Comparison of ENCODE assay signal across 12 cellular contexts in genomic region chr14:59482120-59482434, GRCh38. TPM values are rescaled to one million over a fixed set of nuclear protein-coding genes. Genes with fewer than 3 reads are reported as not detected.
DNase-seq lines count a peak whose midpoint lies in the region; ATAC-seq, FAIRE-seq and TF ChIP-seq lines count a peak whose summit lies in the region.
"Had no signal": no experiment of that assay in that cellular context is flagged by ENCODE, and none has a peak within 500 bp of the region (broad histone marks: within the 10 kb centered on the region; RNA-seq: fewer than 3 reads in every experiment).

No MANE protein-coding gene starts in this region.

- H3K36me3 ChIP-seq in SK-N-SH (replicated peaks in 1 of 2; ENCODE audit: control insufficient read depth in 1 of 2, insufficient read depth in 2 of 2, low read length in 1 of 2) (peaks cover 31 to 34% of the 10 kb centered on the region in 2 experiments), small intestine (ENCODE audit: control insufficient read depth in 2 of 2, insufficient read depth in 2 of 2, low read length in 2 of 2) (peaks cover 0 to 2% of the 10 kb centered on the region in 2 donors)
- H3K36me3 ChIP-seq: ovary had no signal

- H3K9ac ChIP-seq in SK-N-SH = peak overlapping the region; percentile 95

- TF ChIP-seq CTCF in SK-N-SH (IDR thresholded peaks at IDR 0.05) (no peak), WI38 (IDR thresholded peaks at IDR 0.05; ENCODE audit: low read depth, low read length) (no peak), fibroblast of mammary gland (conservative IDR thresholded peaks at IDR 0.05; ENCODE audit: control insufficient read depth, insufficient read depth, low read depth, low read length) (no peak), GM10248 (IDR thresholded peaks at IDR 0.05; ENCODE audit: control extremely low read depth, extremely low read depth, low read depth, missing control alignments) (no peak)

- H3F3A ChIP-seq in SK-N-SH (replicated peaks; ENCODE audit: insufficient read depth) = peaks cover 26% of the 10 kb centered on the region

- H3K4me1 Mint-ChIP-seq in stimulated activated naive CD8-positive, alpha-beta T cell treated with anti-CD3 and anti-CD28 coated beads, Interleukin-15, amount 100 ng/mL, for 72 hours = peaks cover 43% of the 10 kb centered on the region

- H3K9me2 ChIP-seq in SK-N-SH = no peaks in the 10 kb centered on the region

- H4K20me1 ChIP-seq in SK-N-SH (ENCODE audit: insufficient read depth) = 0 out of 2 replicates have a peak, but pooled peaks cover 4% of the 10 kb centered on the region

- H3K27me3 Mint-ChIP-seq in stimulated activated naive CD8-positive, alpha-beta T cell treated with anti-CD3 and anti-CD28 coated beads, Interleukin-15, amount 100 ng/mL, for 72 hours = no peaks in the 10 kb centered on the region

- no peak for ATAC-seq in SK-N-SH treated with all-trans-retinoic acid at 6 μM for 48 hours
- no peak for ATAC-seq in stimulated activated naive CD8-positive, alpha-beta T cell treated with anti-CD3 and anti-CD28 coated beads, Interleukin-15, amount 100 ng/mL, for 72 hours

- peak overlapping the region in 1 of 2 donors; percentile 93 for H3K27ac Mint-ChIP-seq in stimulated activated naive CD8-positive, alpha-beta T cell treated with anti-CD3 and anti-CD28 coated beads, Interleukin-15, amount 100 ng/mL, for 72 hours

- FAIRE-seq in small intestine (lab: Jason Lieb, UNC) = no peak
- FAIRE-seq: A204.1 had no signal

- DNase-seq in SK-N-SH (no peak), fibroblast of mammary gland (ENCODE audit: low read depth) (no peak), GM10248 (ENCODE audit: extremely low spot score) (no peak), small intestine (no peak)
- no peak for DNase-seq in stimulated activated naive CD8-positive, alpha-beta T cell treated with anti-CD3 and anti-CD28 coated beads, Interleukin-15, amount 100 ng/mL, for 72 hours
- no peak for DNase-seq in activated CD4-positive, CD25-positive, alpha-beta regulatory T cell (lab: John Stamatoyannopoulos, UW)
- DNase-seq: activated effector memory CD4-positive, alpha-beta T cell treated with anti-CD3 and anti-CD28 coated beads, Interleukin-2, amount 50 U/mL, for 16 hours; NCI-H2081 had no signal

- H2AFZ ChIP-seq in SK-N-SH (ENCODE audit: low read depth) = no peak overlapping the region

- H3K27ac ChIP-seq in SK-N-SH (ENCODE audit: low read depth in 2 of 2, low read length in 1 of 2) (peak overlapping the region; percentile 97 to 99), small intestine (ENCODE audit: low read depth in 1 of 2, low read length in 1 of 2) (peak overlapping the region in 1 of 2 donors; percentile 28)

- H3K9me3 ChIP-seq in SK-N-SH (no peaks in the 10 kb centered on the region), small intestine (ENCODE audit: control insufficient read depth, low read depth) (no peaks in the 10 kb centered on the region)
- H3K9me3 ChIP-seq: ovary had no signal

- TF ChIP-seq RAD21 in SK-N-SH (IDR thresholded peaks at IDR 0.05; ENCODE audit: low read length) = no peak

- no peak for TF ChIP-seq EP300 in SK-N-SH (IDR thresholded peaks at IDR 0.05; ENCODE audit: borderline replicate concordance in 1 of 2, low read depth in 1 of 2, low read length in 1 of 2)

- H3K4me1 ChIP-seq in SK-N-SH (ENCODE audit: control insufficient read depth in 1 of 2, insufficient read depth in 2 of 2, low read depth in 1 of 2, low read length in 1 of 2) (peaks cover 12 to 26% of the 10 kb centered on the region in 2 experiments; a peak in 3 of 4 replicates), small intestine (ENCODE audit: control insufficient read depth in 2 of 2, insufficient read depth in 1 of 2, low read depth in 1 of 2, low read length in 1 of 2) (peaks cover 6 to 26% of the 10 kb centered on the region in 2 donors)

- H3K4me2 ChIP-seq in SK-N-SH = peak overlapping the region; percentile 77

- peaks cover 94% of the 10 kb centered on the region for H3K79me2 ChIP-seq in SK-N-SH (ENCODE audit: insufficient read depth)

- no peaks in the 10 kb centered on the region for H3K27me3 ChIP-seq in SK-N-SH (ENCODE audit: insufficient read depth)
- H3K27me3 ChIP-seq in small intestine (ENCODE audit: control insufficient read depth in 2 of 2, insufficient read depth in 2 of 2, low read length in 2 of 2) = no peaks in the 10 kb centered on the region
- H3K27me3 ChIP-seq: ovary had no signal

- peak overlapping the region; percentile 88 for H3K4me3 Mint-ChIP-seq in stimulated activated naive CD8-positive, alpha-beta T cell treated with anti-CD3 and anti-CD28 coated beads, Interleukin-15, amount 100 ng/mL, for 72 hours

- POLR2A ChIA-PET in SK-N-SH (lab: Yijun Ruan, JAX) (no interaction called here), GM10248 (lab: Yijun Ruan, JAX) (no interaction called here)

- H3K4me3 ChIP-seq in SK-N-SH (ENCODE audit: low read depth in 2 of 2, low read length in 1 of 2) (peak overlapping the region; percentile 68 to 89), WI38 (ENCODE audit: low read depth, low read length) (peak overlapping the region; percentile 80), fibroblast of mammary gland (ENCODE audit: control insufficient read depth, low read depth, low read length) (peak overlapping the region; percentile 87), small intestine (ENCODE audit: low read depth in 1 of 2, low read length in 2 of 2) (no peak overlapping the region)

- no peaks in the 10 kb centered on the region for H3K9me3 Mint-ChIP-seq in stimulated activated naive CD8-positive, alpha-beta T cell treated with anti-CD3 and anti-CD28 coated beads, Interleukin-15, amount 100 ng/mL, for 72 hours

- CTCF ChIA-PET in SK-N-SH (lab: Yijun Ruan, JAX) (interaction anchor here (1.1 to 2.9 kb wide), 4 partner anchors 11 to 95 kb away, joined by 3 to 20 read pairs (median 10); partner anchors contain the start of gene CCDC175), GM10248 (lab: Yijun Ruan, JAX) (interaction anchor here (0.8 to 3.9 kb wide), 2 partner anchors 8 to 95 kb away, joined by 3 to 34 read pairs; partner anchors contain the start of gene CCDC175)

TF ChIP-seq in SK-N-SH, 30 proteins besides CTCF, POLR2A, EP300 and RAD21:
- no peak for TF ChIP-seq USF1 (IDR thresholded peaks at IDR 0.05; ENCODE audit: borderline replicate concordance, low read depth)
- no peak for TF ChIP-seq EZH2phosphoT487 (IDR thresholded peaks at IDR 0.05; ENCODE audit: borderline replicate concordance, low read depth)
TF ChIP-seq in SK-N-SH: peak in this region for 0.

TF ChIP-seq in SK-N-SH treated with all-trans-retinoic acid at 6 μM for 48 hours, 23 proteins besides CTCF, POLR2A, EP300 and RAD21:
- no peak for TF ChIP-seq ZFP3 (CRISPR knock-in tag; IDR thresholded peaks at IDR 0.05)

RNA-seq across cellular contexts. Expression of gene L3HYPDH, which starts 2.1 kb away (rescaled TPM):
- polyA plus RNA-seq in SK-N-SH (2012; rRNA removed) (66.2 and 120 TPM in 2 replicates), small intestine (10 to 100 TPM in 1 of 3 donors, 1 to 10 TPM in 2; 7.5 to 21.2 (median 9.5) TPM)
- polyA plus RNA-seq in SK-N-SH (2012; cell fraction: cytosol; rRNA removed) = 32.0 and 34.4 TPM in 2 replicates
- 242 and 548 TPM in 2 replicates for polyA plus RNA-seq in SK-N-SH (2012; cell fraction: nucleus; rRNA removed)

RNA-seq across cellular contexts. Expression of gene JKAMP, which starts 2.2 kb away (rescaled TPM):
- polyA plus RNA-seq in SK-N-SH (2012; rRNA removed) = 95.4 and 146 TPM in 2 replicates
- 133 and 160 TPM in 2 replicates for polyA plus RNA-seq in SK-N-SH (2012; cell fraction: cytosol; rRNA removed)
- polyA plus RNA-seq in SK-N-SH (2012; cell fraction: nucleus; rRNA removed) = 97.0 and 184 TPM in 2 replicates
- polyA plus RNA-seq in small intestine = 10 to 100 TPM; 12.7 to 29.2 (median 16.2) TPM

RNA-seq across cellular contexts. Expression of gene GPR135, which starts 16.9 kb away (rescaled TPM):
- 2.1 and 2.3 TPM in 2 replicates for polyA plus RNA-seq in SK-N-SH (2012; rRNA removed)
- 0.41 and 0.52 TPM in 2 replicates for polyA plus RNA-seq in SK-N-SH (2012; cell fraction: cytosol; rRNA removed)
- 15.9 and 18.1 TPM in 2 replicates for polyA plus RNA-seq in SK-N-SH (2012; cell fraction: nucleus; rRNA removed)
- polyA plus RNA-seq in small intestine = under 1 TPM in 2 of 3 donors, not detected in 1; 0.22 to 0.39 TPM

Comparison
In these comparisons a context has a peak if more than half of its experiments do, and no peak if none do; other contexts are left out.
1. H3K4me3 ChIP-seq: peak in SK-N-SH (2 of 2), WI38 (single experiment) and fibroblast of mammary gland (single experiment); none in small intestine (0 of 2).